In genomic region chr19:23395041-23395721, GRCh38 we compare ENCODE assay signal across 8 cellular contexts.
A peak's percentile ranks its signal among the peaks of the same experiment; 100 is the strongest.
DNase-seq lines count a peak whose midpoint lies in the region; ATAC-seq and TF ChIP-seq lines count a peak whose summit lies in the region.

Gene ZNF91 (minus strand): TSS chr19:23395471. CDS start chr19:23395354, 117 bp downstream.

- TF ChIP-seq POLR2A in GM15510 (IDR thresholded peaks at IDR 0.05; ENCODE audit: borderline replicate concordance, extremely low read depth, insufficient read length): peak; percentile 83

- peak within 1 kb of the TSS; percentile 78 for H3K4me3 ChIP-seq in brain microvascular endothelial cell (ENCODE audit: low read depth, low read length)
- H3K4me3 ChIP-seq in iPS-11a (ENCODE audit: low read depth, low read length): peak within 1 kb of the TSS; percentile 96
- H3K4me3 ChIP-seq in skeletal muscle cell (ENCODE audit: low read depth, low read length): peak within 1 kb of the TSS; percentile 86

- peak within 1 kb of the TSS; percentile 97 for H3K27ac ChIP-seq in brain microvascular endothelial cell

- ATAC-seq in HG02852 (IDR thresholded peaks at IDR 0.05; ENCODE audit: unreplicated experiment): peak; percentile 97

- H3K36me3 ChIP-seq in brain microvascular endothelial cell (replicated peaks): no peaks in the 10 kb centered on the region

- no peaks in the 10 kb centered on the region for H3K27me3 ChIP-seq in brain microvascular endothelial cell (replicated peaks)

- no peak for TF ChIP-seq CTCF in brain microvascular endothelial cell (IDR thresholded peaks at IDR 0.05; ENCODE audit: low read depth, low read length, missing control alignments)

- DNase-seq in NCI-H1694 treated with DMSO at 0.1 percent for 48 hours (lab: John Stamatoyannopoulos, UW): peak; percentile 93
- DNase-seq in UCSD-AML1 (lab: John Stamatoyannopoulos, UW; ENCODE audit: unreplicated experiment): peak; percentile 86
- DNase-seq in brain microvascular endothelial cell: peak; percentile 98
- DNase-seq in skeletal muscle cell (ENCODE audit: low read depth): peak; percentile 89
- DNase-seq in NCI-H187 treated with DMSO at 0.1 percent for 48 hours (lab: John Stamatoyannopoulos, UW): no peak

- in situ Hi-C loops in brain microvascular endothelial cell (cut with HindIII; ENCODE audit: low pct_ligation_motif_present, low sequenced_read_pairs): no loop called here
